In the genomic region with DNA sequence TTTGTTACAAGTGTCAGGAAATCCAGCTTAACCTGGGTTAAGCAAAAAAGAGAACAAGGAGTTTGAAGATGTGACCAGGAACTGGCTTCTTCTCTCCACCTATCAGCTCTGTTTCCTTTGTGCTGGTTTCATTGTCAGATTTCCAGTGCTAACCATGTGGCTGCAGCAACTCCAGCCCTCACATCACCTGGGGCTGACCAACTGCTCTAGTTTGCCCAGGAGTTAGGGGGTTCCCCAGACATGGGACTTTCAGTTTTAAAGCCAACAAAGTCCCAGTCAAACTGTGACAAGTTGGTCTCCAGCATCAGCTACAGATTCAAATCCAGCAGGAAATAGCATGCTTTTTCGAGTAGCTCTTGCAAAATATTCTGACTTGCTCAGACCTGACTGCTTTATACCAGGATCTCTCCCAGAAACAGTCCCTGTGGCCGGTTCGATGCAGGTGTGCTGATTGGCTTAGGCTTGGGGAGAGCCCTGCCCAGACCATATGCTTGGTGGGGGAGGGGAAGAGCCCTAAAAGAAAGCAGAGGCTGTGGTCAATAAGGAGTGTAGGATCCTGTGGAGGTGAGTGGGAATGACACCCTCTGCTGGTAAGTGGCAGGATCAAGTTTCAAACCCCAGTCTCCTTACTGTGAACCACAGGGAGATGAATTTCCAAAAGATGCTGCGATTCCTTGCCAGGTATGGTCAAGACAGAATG, we compare ENCODE assay signal across 9 cellular contexts. TPM values are rescaled to one million over a fixed set of nuclear protein-coding genes. Genes with fewer than 3 reads are reported as not detected.
DNase-seq lines count a peak whose midpoint lies in the region; ATAC-seq and TF ChIP-seq lines count a peak whose summit lies in the region.
"Had no signal": no experiment of that assay in that cellular context is flagged by ENCODE, and none has a peak within 500 bp of the region (broad histone marks: within the 10 kb centered on the region; RNA-seq: fewer than 3 reads in every experiment).

No MANE protein-coding gene starts in this region.

- TF ChIP-seq POLR2A in breast epithelium (IDR thresholded peaks at IDR 0.05) (no peak), GM18505 (IDR thresholded peaks at IDR 0.05; ENCODE audit: borderline replicate concordance, extremely low read depth, insufficient read depth, insufficient read length) (no peak)

- peaks cover 13% of the 10 kb centered on the region for H3K4me1 Mint-ChIP-seq in MCF 10A (ENCODE audit: insufficient read depth, unreplicated experiment)

- no peak overlapping the region for H3K27ac Mint-ChIP-seq in MCF 10A (ENCODE audit: low read depth, unreplicated experiment)
- H3K27ac Mint-ChIP-seq: dendritic cell treated with granulocyte-macrophage colony-stimulating factor and Interleukin-4, amounts not matched to agents 40 ng/mL and 50 ng/mL, for 4 days had no signal

- WGBS in mammary epithelial cell (ENCODE audit: low coverage, missing lambda C conversion rate), result 28% methylated on average over 4 of the region's 4 CpGs
- WGBS in mesenchymal stem cell, result 53% methylated on average over 4 of the region's 4 CpGs

- no peaks in the 10 kb centered on the region for H4K20me1 ChIP-seq in mammary epithelial cell (ENCODE audit: insufficient read depth, low read length)

- no peaks in the 10 kb centered on the region for H3K36me3 ChIP-seq in breast epithelium
- no peaks in the 10 kb centered on the region for H3K36me3 ChIP-seq in HEK293 (ENCODE audit: control insufficient read depth in 2 of 2, insufficient read depth in 1 of 2, low read length in 2 of 2)
- H3K36me3 ChIP-seq in mammary epithelial cell (ENCODE audit: insufficient read depth, low read length), result no peaks in the 10 kb centered on the region
- H3K36me3 ChIP-seq in mesenchymal stem cell (ENCODE audit: control insufficient read depth in 1 of 2, insufficient read depth in 2 of 2, low read depth in 1 of 2, low read length in 2 of 2), result no peaks in the 10 kb centered on the region

- intact Hi-C loops in MCF 10A (cut with micrococcal nuclease) (loop anchor here (1.0 to 10.0 kb wide), 3 partner anchors 119 to 693 kb away; no protein-coding TSS in a partner anchor), breast epithelium (cut with DNase I; ENCODE audit: low total_unique reads) (no loop called here), mammary epithelial cell (cut with micrococcal nuclease) (loop anchor here (1.0 to 5.0 kb wide), 5 partner anchors 59 to 409 kb away; no protein-coding TSS in a partner anchor)

- no peaks in the 10 kb centered on the region for H3K79me1 ChIP-seq in mesenchymal stem cell (replicated peaks; ENCODE audit: low read length, poor library complexity, severe bottlenecking)

- no peak overlapping the region for H3K4me3 Mint-ChIP-seq in MCF 10A (ENCODE audit: unreplicated experiment)
- H3K4me3 Mint-ChIP-seq: dendritic cell treated with granulocyte-macrophage colony-stimulating factor and Interleukin-4, amounts not matched to agents 40 ng/mL and 50 ng/mL, for 4 days had no signal

- DNase-seq in MCF 10A (ENCODE audit: unreplicated experiment), result peak; percentile 93
- DNase-seq in breast epithelium (ENCODE audit: low spot score in 2 of 2), result no peak
- peak; percentile 27 for DNase-seq in NCI-H1092 (lab: John Stamatoyannopoulos, UW)
- peak; percentile 90 for DNase-seq in mammary epithelial cell
- peak; percentile 62 for DNase-seq in mesenchymal stem cell
- no peak for DNase-seq in activated gamma-delta T cell (lab: John Stamatoyannopoulos, UW)

- TF ChIP-seq CTCF in MCF 10A (IDR thresholded peaks at IDR 0.05; ENCODE audit: unreplicated experiment), result peak; percentile 59
- peak in 1 of 3 donors; percentile 23 for TF ChIP-seq CTCF in breast epithelium (IDR thresholded peaks at IDR 0.05)
- TF ChIP-seq CTCF in HEK293 (tag by site-specific recombination; IDR thresholded peaks at IDR 0.05), result peak; percentile 62
- TF ChIP-seq CTCF in mammary epithelial cell (conservative IDR thresholded peaks at IDR 0.05 in 1 of 2, IDR thresholded peaks at IDR 0.05 in 1 of 2; ENCODE audit: extremely low read depth in 1 of 2, insufficient read depth in 1 of 2, low read depth in 1 of 2, low read length in 2 of 2), result peak; percentile 54 to 66

- POLR2A ChIA-PET in MCF 10A (lab: Yijun Ruan, JAX), result interaction anchor here (0.6 to 1.3 kb wide), 5 partner anchors 11 to 618 kb away, joined by 3 to 5 read pairs (median 3); no protein-coding TSS in a partner anchor
- POLR2A ChIA-PET in HEK293 (lab: Yijun Ruan, JAX), result no interaction called here

- in situ Hi-C loops in mammary epithelial cell (cut with MboI; ENCODE audit: low sequenced_read_pairs in 2 of 2), result loop anchor here in 1 of 2 donors (5.0 kb wide), 1 partner anchor 124 kb away; no protein-coding TSS in a partner anchor

- H3K14ac ChIP-seq in mesenchymal stem cell (ENCODE audit: low read length in 2 of 2), result no peak overlapping the region

- H3K36me3 Mint-ChIP-seq in MCF 10A (ENCODE audit: insufficient read depth, unreplicated experiment), result no peaks in the 10 kb centered on the region

- CTCF ChIA-PET in MCF 10A (lab: Yijun Ruan, JAX) (interaction anchor here (0.5 to 4.5 kb wide), 16 partner anchors 9 to 1184 kb away, joined by 3 to 35 read pairs (median 4); no protein-coding TSS in a partner anchor), HEK293 (lab: Yijun Ruan, JAX) (interaction anchor here (0.6 to 4.9 kb wide), 20 partner anchors 9 to 1061 kb away, joined by 3 to 37 read pairs (median 3); no protein-coding TSS in a partner anchor), mammary epithelial cell (lab: Charles Lee; ENCODE audit: low non-redundant PET) (interaction anchor here (0.6 to 0.8 kb wide), 3 partner anchors 22 to 119 kb away, joined by 3 to 4 read pairs (median 3); no protein-coding TSS in a partner anchor)

- H2BK12ac ChIP-seq in mesenchymal stem cell (ENCODE audit: low read length in 2 of 2), result peak overlapping the region; percentile 22 to 24

- H3K4me1 ChIP-seq in breast epithelium (no peaks in the 10 kb centered on the region), HEK293 (ENCODE audit: control insufficient read depth, insufficient read depth, low read length) (no peaks in the 10 kb centered on the region), mammary epithelial cell (ENCODE audit: insufficient read depth, low read length) (peaks cover 24% of the 10 kb centered on the region), mesenchymal stem cell (ENCODE audit: control insufficient read depth, insufficient read depth, low read depth, low read length) (no peaks in the 10 kb centered on the region)

- no peaks in the 10 kb centered on the region for H3K79me2 ChIP-seq in mammary epithelial cell (ENCODE audit: insufficient read depth, low read length)

- ATAC-seq in GM18505 (IDR thresholded peaks at IDR 0.05; ENCODE audit: unreplicated experiment), result no peak

- no peak overlapping the region for H2BK120ac ChIP-seq in mesenchymal stem cell (ENCODE audit: low read depth, low read length)

- BruUV-seq in MCF 10A (replicated peaks; lab: Mats Ljungman, UMichigan) (no TSS peak), mammary epithelial cell (replicated peaks; lab: Mats Ljungman, UMichigan) (no TSS peak)

- no peak overlapping the region for H2BK5ac ChIP-seq in mesenchymal stem cell (ENCODE audit: low read depth, low read length, poor library complexity, severe bottlenecking)

- no peaks in the 10 kb centered on the region for H3K9me3 Mint-ChIP-seq in MCF 10A (ENCODE audit: unreplicated experiment)
- H3K9me3 Mint-ChIP-seq: dendritic cell treated with granulocyte-macrophage colony-stimulating factor and Interleukin-4, amounts not matched to agents 40 ng/mL and 50 ng/mL, for 4 days had no signal

- H2BK15ac ChIP-seq in mesenchymal stem cell (ENCODE audit: low read depth, poor library complexity, severe bottlenecking), result peak overlapping the region; percentile 77

- peak overlapping the region in 1 of 2 experiments; percentile 29 for H3K4ac ChIP-seq in mesenchymal stem cell (ENCODE audit: low read depth in 1 of 2, low read length in 2 of 2)

- H4K91ac ChIP-seq in mesenchymal stem cell (ENCODE audit: low read length), result no peak overlapping the region

- H3K27me3 ChIP-seq in breast epithelium (no peaks in the 10 kb centered on the region), mammary epithelial cell (ENCODE audit: insufficient read depth, low read length) (no peaks in the 10 kb centered on the region), mesenchymal stem cell (ENCODE audit: control insufficient read depth in 1 of 2, insufficient read depth in 1 of 2, low read length in 2 of 2) (no peaks in the 10 kb centered on the region)

- no peak overlapping the region for H3K9ac ChIP-seq in mammary epithelial cell (ENCODE audit: insufficient read depth, low read length)
- no peak overlapping the region for H3K9ac ChIP-seq in mesenchymal stem cell (ENCODE audit: low read length)

- H4K8ac ChIP-seq in mesenchymal stem cell (ENCODE audit: low read length), result no peak overlapping the region

- peak overlapping the region; percentile 78 for H2AFZ ChIP-seq in mammary epithelial cell (ENCODE audit: low read depth, low read length)
- no peak overlapping the region for H2AFZ ChIP-seq in mesenchymal stem cell (ENCODE audit: low read depth, low read length)

- H3K4me2 ChIP-seq in mammary epithelial cell (ENCODE audit: insufficient read depth, low read depth, low read length), result peak overlapping the region; percentile 52
- H3K4me2 ChIP-seq in mesenchymal stem cell (ENCODE audit: low read length, poor library complexity, severe bottlenecking), result no peak overlapping the region

- no peak overlapping the region for H3K23ac ChIP-seq in mesenchymal stem cell (ENCODE audit: low read length in 2 of 2)

- H3K9me3 ChIP-seq in breast epithelium, result no peaks in the 10 kb centered on the region
- no peaks in the 10 kb centered on the region for H3K9me3 ChIP-seq in HEK293 (ENCODE audit: control insufficient read depth, insufficient read depth, low read depth, low read length)
- H3K9me3 ChIP-seq in mammary epithelial cell (replicated peaks; ENCODE audit: insufficient read depth, low read length), result no peaks in the 10 kb centered on the region
- no peaks in the 10 kb centered on the region for H3K9me3 ChIP-seq in mesenchymal stem cell (ENCODE audit: control insufficient read depth, low read length)

- H2AK5ac ChIP-seq in mesenchymal stem cell (ENCODE audit: low read length, severe bottlenecking), result no peak overlapping the region

- peak overlapping the region in 1 of 2 experiments; percentile 6 for H3K18ac ChIP-seq in mesenchymal stem cell (ENCODE audit: low read depth in 1 of 2, low read length in 2 of 2)

- H3K4me3 ChIP-seq in breast epithelium (no peak overlapping the region), HEK293 (ENCODE audit: low read depth, low read length) (no peak overlapping the region), mammary epithelial cell (replicated peaks in 1 of 3; ENCODE audit: insufficient read depth in 1 of 3, low read depth in 2 of 3, low read length in 3 of 3) (no peak overlapping the region), mesenchymal stem cell (ENCODE audit: insufficient read depth in 1 of 2, low read depth in 1 of 2, low read length in 2 of 2) (no peak overlapping the region)

- H3K27ac ChIP-seq in breast epithelium (no peak overlapping the region), HEK293 (ENCODE audit: extremely low read depth, low read depth, low read length) (no peak overlapping the region), mammary epithelial cell (ENCODE audit: insufficient read depth, low read depth, low read length) (peak overlapping the region; percentile 13), mesenchymal stem cell (ENCODE audit: low read length, poor library complexity, severe bottlenecking) (no peak overlapping the region)

- no peaks in the 10 kb centered on the region for H3K27me3 Mint-ChIP-seq in MCF 10A (ENCODE audit: insufficient read depth, unreplicated experiment)
- H3K27me3 Mint-ChIP-seq: dendritic cell treated with granulocyte-macrophage colony-stimulating factor and Interleukin-4, amounts not matched to agents 40 ng/mL and 50 ng/mL, for 4 days had no signal

- dilution Hi-C loops in mammary epithelial cell (cut with HindIII; ENCODE audit: low sequenced_read_pairs), result loop anchor here (5.0 kb wide), 2 partner anchors 51 to 129 kb away; no protein-coding TSS in a partner anchor

RNA-seq across cellular contexts. Expression of a gene that starts 49.5 kb away (rescaled TPM):
- not detected in 2 replicates for total RNA-seq in MCF 10A (2022)
- total RNA-seq in breast epithelium, result 10 to 100 TPM in 1 of 3 donors, 1 to 10 TPM in 2; 5.0 to 26.2 (median 9.3) TPM
- under 1 TPM; 0.33 to 0.71 TPM for total RNA-seq in mammary epithelial cell
- polyA plus RNA-seq in mammary epithelial cell, result 0.25 TPM
- polyA minus RNA-seq in mammary epithelial cell, result not detected
- polyA plus RNA-seq in mesenchymal stem cell (2013, experiment 1 of 2), result 46.9 TPM
- polyA plus RNA-seq in mesenchymal stem cell (2013, experiment 2 of 2), result 47.3 TPM

Comparison
In these comparisons a context has a peak if more than half of its experiments do, and no peak if none do; other contexts are left out.
1. DNase-seq: peak in MCF 10A (single experiment), NCI-H1092 (single experiment), mammary epithelial cell (single experiment) and mesenchymal stem cell (single experiment); none in breast epithelium (0 of 2) and activated gamma-delta T cell (single experiment).